1 cellular context compared by ENCODE assay signal in the genomic region with DNA sequence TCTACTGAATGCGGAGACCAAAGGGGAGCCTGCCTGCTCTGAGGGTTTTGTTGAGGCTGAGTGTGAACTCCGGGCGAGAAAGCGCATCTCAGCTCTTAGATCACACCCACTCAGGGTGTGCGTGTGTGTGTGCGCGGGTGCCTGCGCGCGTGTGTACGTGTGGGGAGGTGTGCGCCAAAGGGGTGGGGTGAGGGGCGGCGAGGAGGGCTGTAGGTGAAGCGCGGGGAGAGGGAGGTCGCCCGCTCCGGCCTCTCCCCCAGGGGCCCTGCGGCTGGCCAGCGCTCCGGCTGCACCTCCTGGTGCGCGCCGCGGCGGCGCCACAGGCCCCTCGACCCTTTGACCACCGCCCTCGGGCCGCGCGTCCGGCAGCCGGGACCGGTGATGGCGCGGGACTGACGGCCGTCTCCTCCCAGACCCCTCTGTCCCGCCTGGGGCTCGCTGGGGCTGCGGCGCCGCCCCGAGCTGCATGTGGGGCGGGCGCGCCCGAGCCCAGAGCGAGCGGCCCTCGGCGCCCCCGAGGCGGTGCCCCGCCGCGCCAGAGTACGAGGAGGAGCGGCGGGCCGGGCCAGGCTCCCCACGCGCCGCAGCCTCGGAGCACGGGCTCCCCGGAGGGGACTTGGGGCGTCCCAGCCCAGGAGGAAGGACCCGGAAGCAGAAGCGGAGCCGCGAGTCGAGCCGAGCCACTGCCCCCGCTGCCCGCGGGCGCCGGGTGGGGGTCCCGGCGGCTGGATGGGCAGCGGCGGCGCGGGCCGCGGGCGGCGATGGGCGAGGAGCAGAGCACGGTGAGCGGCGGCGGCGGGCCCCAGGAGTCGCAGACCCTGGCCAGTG.
TF ChIP-seq lines count a peak whose summit lies in the region.

A gene with protein sequence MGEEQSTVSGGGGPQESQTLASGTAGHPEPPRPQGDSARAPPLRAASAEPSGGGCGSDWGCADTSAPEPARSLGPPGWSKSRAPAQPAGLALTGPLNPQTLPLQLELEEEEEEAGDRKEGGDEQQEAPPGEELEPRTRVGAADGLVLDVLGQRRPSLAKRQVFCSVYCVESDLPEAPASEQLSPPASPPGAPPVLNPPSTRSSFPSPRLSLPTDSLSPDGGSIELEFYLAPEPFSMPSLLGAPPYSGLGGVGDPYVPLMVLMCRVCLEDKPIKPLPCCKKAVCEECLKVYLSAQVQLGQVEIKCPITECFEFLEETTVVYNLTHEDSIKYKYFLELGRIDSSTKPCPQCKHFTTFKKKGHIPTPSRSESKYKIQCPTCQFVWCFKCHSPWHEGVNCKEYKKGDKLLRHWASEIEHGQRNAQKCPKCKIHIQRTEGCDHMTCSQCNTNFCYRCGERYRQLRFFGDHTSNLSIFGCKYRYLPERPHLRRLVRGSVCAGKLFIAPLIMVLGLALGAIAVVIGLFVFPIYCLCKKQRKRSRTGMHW (plus strand): TSS at position 654 of the 828 bp plus-strand sequence. CDS start 108 bp downstream, at position 762.

TF ChIP-seq in HEK293, 187 proteins besides CTCF, POLR2A, EP300 and RAD21 (continued from another document):
- TF ChIP-seq, protein P1, sequence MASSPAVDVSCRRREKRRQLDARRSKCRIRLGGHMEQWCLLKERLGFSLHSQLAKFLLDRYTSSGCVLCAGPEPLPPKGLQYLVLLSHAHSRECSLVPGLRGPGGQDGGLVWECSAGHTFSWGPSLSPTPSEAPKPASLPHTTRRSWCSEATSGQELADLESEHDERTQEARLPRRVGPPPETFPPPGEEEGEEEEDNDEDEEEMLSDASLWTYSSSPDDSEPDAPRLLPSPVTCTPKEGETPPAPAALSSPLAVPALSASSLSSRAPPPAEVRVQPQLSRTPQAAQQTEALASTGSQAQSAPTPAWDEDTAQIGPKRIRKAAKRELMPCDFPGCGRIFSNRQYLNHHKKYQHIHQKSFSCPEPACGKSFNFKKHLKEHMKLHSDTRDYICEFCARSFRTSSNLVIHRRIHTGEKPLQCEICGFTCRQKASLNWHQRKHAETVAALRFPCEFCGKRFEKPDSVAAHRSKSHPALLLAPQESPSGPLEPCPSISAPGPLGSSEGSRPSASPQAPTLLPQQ (tag by site-specific recombination; IDR thresholded peaks at IDR 0.05), result 0 out of 2 replicates have a peak, but pooled peaks have one; percentile 26
- TF ChIP-seq, protein P2, sequence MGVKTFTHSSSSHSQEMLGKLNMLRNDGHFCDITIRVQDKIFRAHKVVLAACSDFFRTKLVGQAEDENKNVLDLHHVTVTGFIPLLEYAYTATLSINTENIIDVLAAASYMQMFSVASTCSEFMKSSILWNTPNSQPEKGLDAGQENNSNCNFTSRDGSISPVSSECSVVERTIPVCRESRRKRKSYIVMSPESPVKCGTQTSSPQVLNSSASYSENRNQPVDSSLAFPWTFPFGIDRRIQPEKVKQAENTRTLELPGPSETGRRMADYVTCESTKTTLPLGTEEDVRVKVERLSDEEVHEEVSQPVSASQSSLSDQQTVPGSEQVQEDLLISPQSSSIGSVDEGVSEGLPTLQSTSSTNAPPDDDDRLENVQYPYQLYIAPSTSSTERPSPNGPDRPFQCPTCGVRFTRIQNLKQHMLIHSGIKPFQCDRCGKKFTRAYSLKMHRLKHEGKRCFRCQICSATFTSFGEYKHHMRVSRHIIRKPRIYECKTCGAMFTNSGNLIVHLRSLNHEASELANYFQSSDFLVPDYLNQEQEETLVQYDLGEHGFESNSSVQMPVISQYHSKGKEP (tag by site-specific recombination; IDR thresholded peaks at IDR 0.05), result 0 out of 2 replicates have a peak, but pooled peaks have one; percentile 6
- TF ChIP-seq ZNF654 (tag by site-specific recombination; IDR thresholded peaks at IDR 0.05; ENCODE audit: low read depth) (no peak), ZNF548 (tag by site-specific recombination; IDR thresholded peaks at IDR 0.05) (no peak), ZSCAN30 (tag by site-specific recombination; IDR thresholded peaks at IDR 0.05) (peak; percentile 71), YY1 (tag by site-specific recombination; IDR thresholded peaks at IDR 0.05) (no peak; the same call in 1 of the 2 replicates), ZNF391 (tag by site-specific recombination; IDR thresholded peaks at IDR 0.05; ENCODE audit: borderline replicate concordance, low read depth) (peak; percentile 54; the same call in 1 of the 2 replicates), ZNF664 (tag by site-specific recombination; IDR thresholded peaks at IDR 0.05) (0 out of 2 replicates have a peak, but pooled peaks have one; percentile 4), KLF7 (tag by site-specific recombination; IDR thresholded peaks at IDR 0.05; ENCODE audit: borderline replicate concordance) (peak; percentile 57; the same call in 1 of the 2 replicates), ZNF140 (tag by site-specific recombination; IDR thresholded peaks at IDR 0.05) (no peak), ZNF132 (tag by site-specific recombination; IDR thresholded peaks at IDR 0.05; ENCODE audit: borderline replicate concordance) (no peak), ZNF626 (tag by site-specific recombination; IDR thresholded peaks at IDR 0.05) (0 out of 2 replicates have a peak, but pooled peaks have one; percentile 6), ZNF423 (tag by site-specific recombination; IDR thresholded peaks at IDR 0.05) (peak; percentile 73), FEZF1 (tag by site-specific recombination; IDR thresholded peaks at IDR 0.05) (no peak; the same call in 1 of the 2 replicates), ZNF211 (tag by site-specific recombination; IDR thresholded peaks at IDR 0.05; ENCODE audit: low read depth) (no peak), MEIS1 (CRISPR knock-in tag; IDR thresholded peaks at IDR 0.05; ENCODE audit: borderline replicate concordance) (no peak), SP7 (tag by site-specific recombination; IDR thresholded peaks at IDR 0.05) (peak; percentile 30), SP2 (tag by site-specific recombination; IDR thresholded peaks at IDR 0.05) (peak; percentile 53), ZNF701 (tag by site-specific recombination; IDR thresholded peaks at IDR 0.05) (no peak), ZNF623 (tag by site-specific recombination; IDR thresholded peaks at IDR 0.05) (no peak), ZNF561 (tag by site-specific recombination; IDR thresholded peaks at IDR 0.05; ENCODE audit: borderline replicate concordance) (peak; percentile 77; the same call in 1 of the 2 replicates), KLF8 (tag by site-specific recombination; IDR thresholded peaks at IDR 0.05) (peak; percentile 87; the same call in 1 of the 2 replicates)
- TF ChIP-seq, protein P3, sequence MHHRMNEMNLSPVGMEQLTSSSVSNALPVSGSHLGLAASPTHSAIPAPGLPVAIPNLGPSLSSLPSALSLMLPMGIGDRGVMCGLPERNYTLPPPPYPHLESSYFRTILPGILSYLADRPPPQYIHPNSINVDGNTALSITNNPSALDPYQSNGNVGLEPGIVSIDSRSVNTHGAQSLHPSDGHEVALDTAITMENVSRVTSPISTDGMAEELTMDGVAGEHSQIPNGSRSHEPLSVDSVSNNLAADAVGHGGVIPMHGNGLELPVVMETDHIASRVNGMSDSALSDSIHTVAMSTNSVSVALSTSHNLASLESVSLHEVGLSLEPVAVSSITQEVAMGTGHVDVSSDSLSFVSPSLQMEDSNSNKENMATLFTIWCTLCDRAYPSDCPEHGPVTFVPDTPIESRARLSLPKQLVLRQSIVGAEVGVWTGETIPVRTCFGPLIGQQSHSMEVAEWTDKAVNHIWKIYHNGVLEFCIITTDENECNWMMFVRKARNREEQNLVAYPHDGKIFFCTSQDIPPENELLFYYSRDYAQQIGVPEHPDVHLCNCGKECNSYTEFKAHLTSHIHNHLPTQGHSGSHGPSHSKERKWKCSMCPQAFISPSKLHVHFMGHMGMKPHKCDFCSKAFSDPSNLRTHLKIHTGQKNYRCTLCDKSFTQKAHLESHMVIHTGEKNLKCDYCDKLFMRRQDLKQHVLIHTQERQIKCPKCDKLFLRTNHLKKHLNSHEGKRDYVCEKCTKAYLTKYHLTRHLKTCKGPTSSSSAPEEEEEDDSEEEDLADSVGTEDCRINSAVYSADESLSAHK (tag by site-specific recombination; IDR thresholded peaks at IDR 0.05), result no peak
- TF ChIP-seq, protein P4, sequence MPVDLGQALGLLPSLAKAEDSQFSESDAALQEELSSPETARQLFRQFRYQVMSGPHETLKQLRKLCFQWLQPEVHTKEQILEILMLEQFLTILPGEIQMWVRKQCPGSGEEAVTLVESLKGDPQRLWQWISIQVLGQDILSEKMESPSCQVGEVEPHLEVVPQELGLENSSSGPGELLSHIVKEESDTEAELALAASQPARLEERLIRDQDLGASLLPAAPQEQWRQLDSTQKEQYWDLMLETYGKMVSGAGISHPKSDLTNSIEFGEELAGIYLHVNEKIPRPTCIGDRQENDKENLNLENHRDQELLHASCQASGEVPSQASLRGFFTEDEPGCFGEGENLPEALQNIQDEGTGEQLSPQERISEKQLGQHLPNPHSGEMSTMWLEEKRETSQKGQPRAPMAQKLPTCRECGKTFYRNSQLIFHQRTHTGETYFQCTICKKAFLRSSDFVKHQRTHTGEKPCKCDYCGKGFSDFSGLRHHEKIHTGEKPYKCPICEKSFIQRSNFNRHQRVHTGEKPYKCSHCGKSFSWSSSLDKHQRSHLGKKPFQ (tag by site-specific recombination; IDR thresholded peaks at IDR 0.05), result peak; percentile 100
